1 cellular context compared by ENCODE assay signal in genomic region chr14:20662968-20663731, GRCh38.
TF ChIP-seq lines count a peak whose summit lies in the region.

No MANE protein-coding gene starts in this region.

TF ChIP-seq in H1, 55 proteins besides CTCF, POLR2A, EP300 and RAD21:
- TF ChIP-seq ATF2 (IDR thresholded peaks at IDR 0.05; ENCODE audit: low read length) (no peak), KDM1A (IDR thresholded peaks at IDR 0.05; ENCODE audit: borderline replicate concordance, low read length) (peak; percentile 70; the same call in 1 of the 2 replicates), CEBPB (IDR thresholded peaks at IDR 0.05; ENCODE audit: low read depth, low read length) (peak; percentile 54; the same call in 1 of the 2 replicates), YY1 (IDR thresholded peaks at IDR 0.05; ENCODE audit: low read depth, low read length) (no peak; the same call in 1 of the 2 replicates), RNF2 (IDR thresholded peaks at IDR 0.05; ENCODE audit: borderline replicate concordance, low read depth, low read length, missing control alignments, poor library complexity, severe bottlenecking) (no peak), KDM4A (IDR thresholded peaks at IDR 0.05; ENCODE audit: low read depth, low read length, severe bottlenecking) (peak; percentile 76), TBP (IDR thresholded peaks at IDR 0.05; ENCODE audit: low read depth, low read length) (peak; percentile 100), CTBP2 (IDR thresholded peaks at IDR 0.05; ENCODE audit: borderline replicate concordance, insufficient read depth, insufficient read length, low read length) (no peak), ZNF274 (IDR thresholded peaks at IDR 0.05; ENCODE audit: borderline replicate concordance, extremely low read depth, low read length) (no peak), EGR1 (IDR thresholded peaks at IDR 0.05; ENCODE audit: borderline replicate concordance, low read depth, low read length) (no peak), EZH2 (IDR thresholded peaks at IDR 0.05; ENCODE audit: low read depth, low read length, severe bottlenecking) (no peak), ASH2L (IDR thresholded peaks at IDR 0.05; ENCODE audit: low read length) (peak; percentile 72), TEAD4 (IDR thresholded peaks at IDR 0.05; ENCODE audit: low read depth, low read length) (peak; percentile 60; the same call in 1 of the 2 replicates), BACH1 (IDR thresholded peaks at IDR 0.05; ENCODE audit: low read length) (no peak), TCF12 (IDR thresholded peaks at IDR 0.05; ENCODE audit: low read depth, low read length) (0 out of 2 replicates have a peak, but pooled peaks have one; percentile 47), MAFK (IDR thresholded peaks at IDR 0.05; ENCODE audit: low read depth, low read length) (peak; percentile 77; the same call in 1 of the 2 replicates), RFX5 (IDR thresholded peaks at IDR 0.05; ENCODE audit: borderline replicate concordance, low read depth, low read length) (no peak), POLR2AphosphoS5 (IDR thresholded peaks at IDR 0.05; ENCODE audit: low read depth, low read length) (no peak), BCL11A (IDR thresholded peaks at IDR 0.05; ENCODE audit: low read depth in 2 of 2, low read length in 2 of 2) (no peak), SP1 (IDR thresholded peaks at IDR 0.05; ENCODE audit: low read depth, low read length) (peak; percentile 36; the same call in 1 of the 2 replicates), HDAC6 (IDR thresholded peaks at IDR 0.05; ENCODE audit: low read depth, low read length) (no peak), HDAC2 (IDR thresholded peaks at IDR 0.05; ENCODE audit: borderline replicate concordance in 1 of 2, low read depth in 2 of 2, low read length in 2 of 2) (no peak), CHD2 (IDR thresholded peaks at IDR 0.05; ENCODE audit: low read length) (0 out of 2 replicates have a peak, but pooled peaks have one; percentile 38), TAF1 (IDR thresholded peaks at IDR 0.05; ENCODE audit: low read depth, low read length) (no peak), SAP30 (IDR thresholded peaks at IDR 0.05; ENCODE audit: insufficient read depth, insufficient replicate concordance, low read length) (peak; percentile 61), SIN3A (conservative IDR thresholded peaks at IDR 0.05 in 1 of 2, IDR thresholded peaks at IDR 0.05 in 1 of 2; ENCODE audit: low read depth in 1 of 2, low read length in 2 of 2) (peak; percentile 46 to 93; a peak in 2 of 4 replicates), KDM5A (IDR thresholded peaks at IDR 0.05; ENCODE audit: low read length) (no peak), BRCA1 (IDR thresholded peaks at IDR 0.05; ENCODE audit: low read depth, low read length) (no peak), RBBP5 (IDR thresholded peaks at IDR 0.05; ENCODE audit: borderline replicate concordance, low read depth, low read length) (peak; percentile 62), NRF1 (IDR thresholded peaks at IDR 0.05; ENCODE audit: low read depth, low read length) (peak; percentile 31; the same call in 1 of the 2 replicates)
- TF ChIP-seq, protein P1, sequence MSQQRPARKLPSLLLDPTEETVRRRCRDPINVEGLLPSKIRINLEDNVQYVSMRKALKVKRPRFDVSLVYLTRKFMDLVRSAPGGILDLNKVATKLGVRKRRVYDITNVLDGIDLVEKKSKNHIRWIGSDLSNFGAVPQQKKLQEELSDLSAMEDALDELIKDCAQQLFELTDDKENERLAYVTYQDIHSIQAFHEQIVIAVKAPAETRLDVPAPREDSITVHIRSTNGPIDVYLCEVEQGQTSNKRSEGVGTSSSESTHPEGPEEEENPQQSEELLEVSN (IDR thresholded peaks at IDR 0.05), result no peak
- TF ChIP-seq, protein P2, sequence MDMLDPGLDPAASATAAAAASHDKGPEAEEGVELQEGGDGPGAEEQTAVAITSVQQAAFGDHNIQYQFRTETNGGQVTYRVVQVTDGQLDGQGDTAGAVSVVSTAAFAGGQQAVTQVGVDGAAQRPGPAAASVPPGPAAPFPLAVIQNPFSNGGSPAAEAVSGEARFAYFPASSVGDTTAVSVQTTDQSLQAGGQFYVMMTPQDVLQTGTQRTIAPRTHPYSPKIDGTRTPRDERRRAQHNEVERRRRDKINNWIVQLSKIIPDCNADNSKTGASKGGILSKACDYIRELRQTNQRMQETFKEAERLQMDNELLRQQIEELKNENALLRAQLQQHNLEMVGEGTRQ (IDR thresholded peaks at IDR 0.05; ENCODE audit: low read length), result no peak
- TF ChIP-seq, protein P3, sequence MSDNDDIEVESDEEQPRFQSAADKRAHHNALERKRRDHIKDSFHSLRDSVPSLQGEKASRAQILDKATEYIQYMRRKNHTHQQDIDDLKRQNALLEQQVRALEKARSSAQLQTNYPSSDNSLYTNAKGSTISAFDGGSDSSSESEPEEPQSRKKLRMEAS (IDR thresholded peaks at IDR 0.05), result 0 out of 2 replicates have a peak, but pooled peaks have one; percentile 6
- TF ChIP-seq, protein P4, sequence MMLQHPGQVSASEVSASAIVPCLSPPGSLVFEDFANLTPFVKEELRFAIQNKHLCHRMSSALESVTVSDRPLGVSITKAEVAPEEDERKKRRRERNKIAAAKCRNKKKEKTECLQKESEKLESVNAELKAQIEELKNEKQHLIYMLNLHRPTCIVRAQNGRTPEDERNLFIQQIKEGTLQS (IDR thresholded peaks at IDR 0.05; ENCODE audit: insufficient read depth, low read depth, low read length), result no peak
